Comparison of ENCODE assay signal across 14 cellular contexts in the genomic region with DNA sequence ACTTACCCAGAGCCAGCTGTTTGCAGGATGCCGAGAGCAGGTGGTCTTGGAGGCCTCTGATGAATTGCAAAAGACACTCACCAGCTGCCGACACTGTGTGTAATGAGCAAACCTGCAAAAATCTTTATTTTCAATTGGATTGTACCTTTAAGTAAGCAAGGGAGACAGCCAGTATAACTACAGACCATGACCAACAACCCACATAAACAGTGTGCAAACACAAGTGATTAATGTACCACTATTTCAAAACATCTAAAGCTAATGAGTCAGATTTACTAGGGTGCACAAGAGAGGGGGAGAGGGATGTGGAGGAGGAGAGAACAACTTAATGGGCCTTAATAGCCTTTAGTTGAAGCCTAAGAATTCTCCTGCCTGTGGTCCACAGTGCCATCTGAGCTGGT.
A peak's percentile ranks its signal among the peaks of the same experiment; 100 is the strongest.
DNase-seq lines count a peak whose midpoint lies in the region; ATAC-seq, FAIRE-seq and TF ChIP-seq lines count a peak whose summit lies in the region.
"Had no signal": no experiment of that assay in that cellular context is flagged by ENCODE, and none has a peak within 500 bp of the region (broad histone marks: within the 10 kb centered on the region; RNA-seq: fewer than 3 reads in every experiment).

No MANE protein-coding gene starts in this region.

- intact Hi-C loops in mucosa of descending colon (cut with DNase I, micrococcal nuclease) (no loop called here), upper lobe of right lung (cut with DNase I) (no loop called here)

- peaks cover 3% of the 10 kb centered on the region for H3K9me3 Mint-ChIP-seq in astrocyte (ENCODE audit: unreplicated experiment)

- no peak overlapping the region for H3K27ac ChIP-seq in astrocyte (ENCODE audit: low read depth, low read length)
- no peak overlapping the region for H3K27ac ChIP-seq in upper lobe of right lung
- H3K27ac ChIP-seq: psoas muscle had no signal

- H2AFZ ChIP-seq in astrocyte (ENCODE audit: low read depth, low read length): no peak overlapping the region

- H3K9me3 ChIP-seq in astrocyte (ENCODE audit: insufficient read depth, low read depth, low read length) (no peaks in the 10 kb centered on the region), mucosa of descending colon (no peaks in the 10 kb centered on the region), upper lobe of right lung (no peaks in the 10 kb centered on the region)
- H3K9me3 ChIP-seq: esophagus squamous epithelium, psoas muscle, uterus had no signal

- no peak overlapping the region for H3K9ac ChIP-seq in astrocyte (ENCODE audit: low read length)

- no peaks in the 10 kb centered on the region for H3K79me2 ChIP-seq in astrocyte (ENCODE audit: insufficient read depth, low read length)

- no peak overlapping the region for H3K4me3 Mint-ChIP-seq in astrocyte (ENCODE audit: unreplicated experiment)

- no peak for FAIRE-seq in astrocyte (lab: Jason Lieb, UNC)

- DNase-seq in GM04504 (ENCODE audit: low read depth): peak; percentile 39
- DNase-seq in NCI-H2171 (lab: John Stamatoyannopoulos, UW): peak; percentile 77
- peak; percentile 60 for DNase-seq in astrocyte (ENCODE audit: low read depth)
- DNase-seq in mucosa of descending colon: no peak
- DNase-seq in hepatic stellate cell (ENCODE audit: low spot score): no peak
- DNase-seq in islet precursor cell: no peak
- DNase-seq in upper lobe of right lung: no peak
- DNase-seq: esophagus squamous epithelium, H7, NCI-H187, psoas muscle had no signal

- TF ChIP-seq CTCF in astrocyte (IDR thresholded peaks at IDR 0.05; ENCODE audit: insufficient read depth, low read depth, low read length): no peak
- no peak for TF ChIP-seq CTCF in mucosa of descending colon (IDR thresholded peaks at IDR 0.05)
- no peak for TF ChIP-seq CTCF in upper lobe of right lung (IDR thresholded peaks at IDR 0.05)

- peak; percentile 48 for ATAC-seq in mucosa of descending colon
- no peak for ATAC-seq in HG02763 (IDR thresholded peaks at IDR 0.05; ENCODE audit: unreplicated experiment)
- ATAC-seq in upper lobe of right lung: no peak
- ATAC-seq: left lobe of liver, psoas muscle had no signal

- H3K4me1 Mint-ChIP-seq in astrocyte (ENCODE audit: low read depth, unreplicated experiment): no peaks in the 10 kb centered on the region

- H3K27me3 ChIP-seq in astrocyte (ENCODE audit: insufficient read depth, low read length): no peaks in the 10 kb centered on the region
- H3K27me3 ChIP-seq in upper lobe of right lung: no peaks in the 10 kb centered on the region
- H3K27me3 ChIP-seq: uterus had no signal

- H3K27me3 Mint-ChIP-seq in astrocyte (ENCODE audit: low read depth, unreplicated experiment): no peaks in the 10 kb centered on the region

- H3K4me3 ChIP-seq in astrocyte (ENCODE audit: insufficient read depth, low read depth, low read length): no peak overlapping the region
- H3K4me3 ChIP-seq in mucosa of descending colon: no peak overlapping the region
- H3K4me3 ChIP-seq in upper lobe of right lung: no peak overlapping the region
- H3K4me3 ChIP-seq: esophagus squamous epithelium, psoas muscle, uterus had no signal

- no peaks in the 10 kb centered on the region for H3K36me3 Mint-ChIP-seq in astrocyte (ENCODE audit: low read depth, unreplicated experiment)

- H4K20me1 ChIP-seq in astrocyte (ENCODE audit: insufficient read depth, low read length): no peaks in the 10 kb centered on the region

- H3K36me3 ChIP-seq in astrocyte (ENCODE audit: insufficient read depth, low read length) (no peaks in the 10 kb centered on the region), mucosa of descending colon (ENCODE audit: low read depth) (no peaks in the 10 kb centered on the region), upper lobe of right lung (no peaks in the 10 kb centered on the region)
- H3K36me3 ChIP-seq: esophagus squamous epithelium, uterus had no signal

- no peak overlapping the region for H3K27ac Mint-ChIP-seq in astrocyte (ENCODE audit: unreplicated experiment)

- H3K4me2 ChIP-seq in astrocyte (ENCODE audit: low read length): no peak overlapping the region

- no peaks in the 10 kb centered on the region for H3K4me1 ChIP-seq in astrocyte (ENCODE audit: insufficient read depth, low read length)
- H3K4me1 ChIP-seq in mucosa of descending colon (ENCODE audit: low read depth): peaks cover 12% of the 10 kb centered on the region
- H3K4me1 ChIP-seq in upper lobe of right lung: peaks cover 7% of the 10 kb centered on the region
- H3K4me1 ChIP-seq: psoas muscle had no signal

Comparison
In these comparisons a context has a peak if more than half of its experiments do, and no peak if none do; other contexts are left out.
1. DNase-seq: peak in GM04504 (single experiment), NCI-H2171 (single experiment) and astrocyte (single experiment); none in mucosa of descending colon (0 of 3), hepatic stellate cell (single experiment), islet precursor cell (single experiment) and upper lobe of right lung (single experiment).